Comparison of ENCODE assay signal across 8 cellular contexts in genomic region chr2:112055110-112055832, GRCh38. TPM values are rescaled to one million over a fixed set of nuclear protein-coding genes. Genes with fewer than 3 reads are reported as not detected.
A peak's percentile ranks its signal among the peaks of the same experiment; 100 is the strongest.
DNase-seq lines count a peak whose midpoint lies in the region; TF ChIP-seq lines count a peak whose summit lies in the region.

TMEM87B (plus strand) TSS chr2:112055269; CDS start chr2:112055592, 323 bp downstream.

- H3K4me3 ChIP-seq in LNCaP clone FGC (ENCODE audit: low read depth, low read length) (peak within 1 kb of the TSS; percentile 91), fibroblast of pulmonary artery (replicated peaks; ENCODE audit: low read depth, low read length) (peak within 1 kb of the TSS; percentile 91), stomach smooth muscle (ENCODE audit: low read length in 2 of 2) (peak within 1 kb of the TSS; percentile 87 to 90)

- H3K4me1 ChIP-seq in stomach smooth muscle (ENCODE audit: control insufficient read depth, insufficient read depth, low read length) = peaks cover 9% of the 10 kb centered on the region

- H3K4me1 Mint-ChIP-seq in activated T-helper 2 cell treated with anti-CD3 and anti-CD28 coated beads, Interferon-gamma antibody, Interleukin-2, Interleukin-4, amounts not matched to agents 10 μg/mL and 5 μg/mL and 100 μg/mL, durations not matched to agents 14 hours and 24 hours and 36 hours (ENCODE audit: low read depth) = peaks cover 32% of the 10 kb centered on the region
- peaks cover 26% of the 10 kb centered on the region for H3K4me1 Mint-ChIP-seq in nephron progenitor cell

- H3K27me3 ChIP-seq in stomach smooth muscle (ENCODE audit: control insufficient read depth in 1 of 2, insufficient read depth in 2 of 2, low read length in 2 of 2) = no peaks in the 10 kb centered on the region

- peak within 1 kb of the TSS; percentile 97 for H3K27ac Mint-ChIP-seq in activated T-helper 2 cell treated with anti-CD3 and anti-CD28 coated beads, Interferon-gamma antibody, Interleukin-2, Interleukin-4, amounts not matched to agents 10 μg/mL and 5 μg/mL and 100 μg/mL, durations not matched to agents 14 hours and 24 hours and 36 hours
- H3K27ac Mint-ChIP-seq in nephron progenitor cell = peak within 1 kb of the TSS; percentile 99

- TF ChIP-seq CTCF in LNCaP clone FGC (IDR thresholded peaks at IDR 0.05; ENCODE audit: control insufficient read depth, extremely low read depth, insufficient read depth) (no peak), fibroblast of pulmonary artery (IDR thresholded peaks at IDR 0.05; ENCODE audit: low read length, missing control alignments) (no peak), nephron progenitor cell (IDR thresholded peaks at IDR 0.05) (no peak)

- H3K27ac ChIP-seq in stomach smooth muscle (ENCODE audit: low read length) = peak within 1 kb of the TSS; percentile 90

- H3K36me3 ChIP-seq in stomach smooth muscle (ENCODE audit: control insufficient read depth in 2 of 2, insufficient read depth in 2 of 2, low read length in 2 of 2) = no peaks in the 10 kb centered on the region

- H3K9me3 Mint-ChIP-seq in activated T-helper 2 cell treated with anti-CD3 and anti-CD28 coated beads, Interferon-gamma antibody, Interleukin-2, Interleukin-4, amounts not matched to agents 10 μg/mL and 5 μg/mL and 100 μg/mL, durations not matched to agents 14 hours and 24 hours and 36 hours = no peaks in the 10 kb centered on the region
- peaks cover 19% of the 10 kb centered on the region for H3K9me3 Mint-ChIP-seq in nephron progenitor cell

- H3K9me3 ChIP-seq in stomach smooth muscle (ENCODE audit: control insufficient read depth in 2 of 2, low read length in 2 of 2) = no peaks in the 10 kb centered on the region

- intact Hi-C loops in activated T-helper 2 cell treated with anti-CD3 and anti-CD28 coated beads, Interferon-gamma antibody, Interleukin-2, Interleukin-4, amounts not matched to agents 10 μg/mL and 5 μg/mL and 100 μg/mL, durations not matched to agents 14 hours and 24 hours and 36 hours (cut with micrococcal nuclease) = loop anchor here (2.0 to 10.0 kb wide), 2 partner anchors 130 to 200 kb away; partner anchors contain the start of gene ZC3H8

- H3K36me3 Mint-ChIP-seq in activated T-helper 2 cell treated with anti-CD3 and anti-CD28 coated beads, Interferon-gamma antibody, Interleukin-2, Interleukin-4, amounts not matched to agents 10 μg/mL and 5 μg/mL and 100 μg/mL, durations not matched to agents 14 hours and 24 hours and 36 hours (ENCODE audit: low read depth) = peaks cover 25% of the 10 kb centered on the region
- peaks cover 19% of the 10 kb centered on the region for H3K36me3 Mint-ChIP-seq in nephron progenitor cell (ENCODE audit: low read depth)

- H3K27me3 Mint-ChIP-seq in activated T-helper 2 cell treated with anti-CD3 and anti-CD28 coated beads, Interferon-gamma antibody, Interleukin-2, Interleukin-4, amounts not matched to agents 10 μg/mL and 5 μg/mL and 100 μg/mL, durations not matched to agents 14 hours and 24 hours and 36 hours (ENCODE audit: low read depth) = peaks cover 3% of the 10 kb centered on the region
- no peaks in the 10 kb centered on the region for H3K27me3 Mint-ChIP-seq in nephron progenitor cell (ENCODE audit: low read depth, poor library complexity)

- DNase-seq in EL (peak; percentile 98), GOT3 (lab: John Stamatoyannopoulos, UW) (peak; percentile 97), LNCaP clone FGC (ENCODE audit: low read depth) (peak; percentile 91), RPMI8226 (peak; percentile 97), fibroblast of pulmonary artery (ENCODE audit: low read depth) (peak; percentile 99), nephron progenitor cell (peak; percentile 99)
- peak; percentile 97 for DNase-seq in activated T-helper 2 cell treated with anti-CD3 and anti-CD28 coated beads, Interferon-gamma antibody, Interleukin-2, Interleukin-4, amounts not matched to agents 10 μg/mL and 5 μg/mL and 100 μg/mL, durations not matched to agents 14 hours and 24 hours and 36 hours (ENCODE audit: low spot score)

- H3K4me3 Mint-ChIP-seq in activated T-helper 2 cell treated with anti-CD3 and anti-CD28 coated beads, Interferon-gamma antibody, Interleukin-2, Interleukin-4, amounts not matched to agents 10 μg/mL and 5 μg/mL and 100 μg/mL, durations not matched to agents 14 hours and 24 hours and 36 hours (ENCODE audit: low read depth) = peak within 1 kb of the TSS; percentile 98
- H3K4me3 Mint-ChIP-seq in nephron progenitor cell = peak within 1 kb of the TSS; percentile 95

- peak within 1 kb of the TSS; percentile 76 to 86 for H3K9ac ChIP-seq in stomach smooth muscle (ENCODE audit: low read length in 2 of 2)

RNA-seq across cellular contexts. Expression of gene TMEM87B, which starts in this region (rescaled TPM):
- 15.8 and 16.5 TPM in 2 replicates for total RNA-seq in activated T-helper 2 cell treated with anti-CD3 and anti-CD28 coated beads, Interferon-gamma antibody, Interleukin-2, Interleukin-4, amounts not matched to agents 10 μg/mL and 5 μg/mL and 100 μg/mL, durations not matched to agents 14 hours and 24 hours and 36 hours

Comparison
In these comparisons a context has a peak if more than half of its experiments do, and no peak if none do; other contexts are left out.
1. Peak in every context shown above with its lines: DNase-seq, H3K4me3 ChIP-seq and H3K27ac ChIP-seq.